ENCODE assay signal across 1 cellular context in genomic region chr7:47573758-47574472, GRCh38.
TF ChIP-seq lines count a peak whose summit lies in the region.

No MANE protein-coding gene starts in this region.

TF ChIP-seq in GM12878, 131 proteins besides CTCF, POLR2A, EP300 and RAD21 (continued from another document):
- TF ChIP-seq MAX (IDR thresholded peaks at IDR 0.05; ENCODE audit: low read depth, low read length) (no peak), SMAD1 (IDR thresholded peaks at IDR 0.05; ENCODE audit: low read depth, partially characterized antibody) (no peak), JUNB (IDR thresholded peaks at IDR 0.05) (no peak), IRF5 (IDR thresholded peaks at IDR 0.05; ENCODE audit: borderline replicate concordance) (no peak), TCF3 (IDR thresholded peaks at IDR 0.05; ENCODE audit: borderline replicate concordance, insufficient read depth, low read depth, low read length) (no peak), POLR2AphosphoS2 (IDR thresholded peaks at IDR 0.05; ENCODE audit: low read depth, low read length) (no peak), SP1 (IDR thresholded peaks at IDR 0.05; ENCODE audit: low read depth, low read length) (no peak), PBX3 (IDR thresholded peaks at IDR 0.05; ENCODE audit: insufficient replicate concordance, low read depth, low read length) (no peak), SMAD5 (IDR thresholded peaks at IDR 0.05; ENCODE audit: low read depth) (no peak), EGR1 (IDR thresholded peaks at IDR 0.05; ENCODE audit: borderline replicate concordance in 1 of 2, low read depth in 2 of 2, low read length in 2 of 2) (no peak), USF1 (IDR thresholded peaks at IDR 0.05; ENCODE audit: borderline replicate concordance, extremely low read length, insufficient read depth, low read depth, low read length) (no peak), STAT1 (conservative IDR thresholded peaks at IDR 0.05) (no peak), RFX5 (IDR thresholded peaks at IDR 0.05; ENCODE audit: low read depth, low read length) (no peak), ZNF274 (IDR thresholded peaks at IDR 0.05; ENCODE audit: insufficient read depth, insufficient read length) (no peak), HDAC6 (IDR thresholded peaks at IDR 0.05; ENCODE audit: unreplicated experiment) (no peak)
TF ChIP-seq in GM12878: peak in this region for 0.
